8 cellular contexts compared by ENCODE assay signal in genomic region chr9:36572515-36573418, GRCh38.
DNase-seq lines count a peak whose midpoint lies in the region; ATAC-seq and TF ChIP-seq lines count a peak whose summit lies in the region.

Gene MELK (plus strand): TSS chr9:36572895. CDS start chr9:36581682, 8,787 bp downstream.

- H3K27ac Mint-ChIP-seq in nephron progenitor cell: peak within 1 kb of the TSS; percentile 98

- peak; percentile 62 for ATAC-seq in GM21515 (IDR thresholded peaks at IDR 0.05; ENCODE audit: unreplicated experiment)
- peak; percentile 76 for ATAC-seq in stimulated activated naive CD8-positive, alpha-beta T cell treated with anti-CD3 and anti-CD28 coated beads, Interleukin-15, Interleukin-2, amounts not matched to agents 100 U/mL and 50 U/mL, for 24 hours

- H3K36me3 ChIP-seq in KOPT-K1 (ENCODE audit: insufficient read depth, low read length): peaks cover 32% of the 10 kb centered on the region

- no peaks in the 10 kb centered on the region for H3K9me3 ChIP-seq in KOPT-K1 (ENCODE audit: insufficient read depth, low read length, poor library complexity, severe bottlenecking)

- peak within 1 kb of the TSS; percentile 88 for H3K27ac ChIP-seq in KOPT-K1 (ENCODE audit: low read depth, low read length, poor library complexity, severe bottlenecking)

- H3K9me3 Mint-ChIP-seq in nephron progenitor cell: no peaks in the 10 kb centered on the region

- peaks cover 26% of the 10 kb centered on the region for H3K4me1 Mint-ChIP-seq in nephron progenitor cell

- TF ChIP-seq CTCF in nephron progenitor cell (IDR thresholded peaks at IDR 0.05): no peak

- H3K27me3 Mint-ChIP-seq in nephron progenitor cell (ENCODE audit: low read depth, poor library complexity): peaks cover 7% of the 10 kb centered on the region

- H3K36me3 Mint-ChIP-seq in nephron progenitor cell (ENCODE audit: low read depth): peaks cover 14% of the 10 kb centered on the region

- H3K4me3 Mint-ChIP-seq in nephron progenitor cell: peak within 1 kb of the TSS; percentile 96

- DNase-seq in DMS 273 treated with DMSO at 0.1 percent for 48 hours (lab: John Stamatoyannopoulos, UW) (peak; percentile 15), SHP77 (lab: John Stamatoyannopoulos, UW) (peak; percentile 33 to 43), fibroblast of the conjunctiva (ENCODE audit: low read depth) (peak; percentile 31), nephron progenitor cell (peak; percentile 92)
- peak; percentile 83 for DNase-seq in activated effector memory CD4-positive, alpha-beta T cell treated with Interleukin-2 at 50 U/mL for 16 hours
- DNase-seq in stimulated activated naive CD8-positive, alpha-beta T cell treated with anti-CD3 and anti-CD28 coated beads, Interleukin-15, Interleukin-2, amounts not matched to agents 100 U/mL and 50 U/mL, for 24 hours: peak; percentile 93

Comparison
In these comparisons a context has a peak if more than half of its experiments do, and no peak if none do; other contexts are left out.
1. Peak in every context shown above with its lines: DNase-seq, ATAC-seq and H3K27ac ChIP-seq.
2. DNase-seq: peak in every context shown above with its lines; median percentile 93 in stimulated activated naive CD8-positive, alpha-beta T cell treated with anti-CD3 and anti-CD28 coated beads, Interleukin-15, Interleukin-2, amounts not matched to agents 100 U/mL and 50 U/mL, for 24 hours; 92 in nephron progenitor cell; 83 in activated effector memory CD4-positive, alpha-beta T cell treated with Interleukin-2 at 50 U/mL for 16 hours; 38 in SHP77; 31 in fibroblast of the conjunctiva; 15 in DMS 273 treated with DMSO at 0.1 percent for 48 hours.